ENCODE assay signal across 9 cellular contexts in genomic region chr6:2488578-2488977, GRCh38.
"Had no signal": no experiment of that assay in that cellular context is flagged by ENCODE, and none has a peak within 500 bp of the region (broad histone marks: within the 10 kb centered on the region; RNA-seq: fewer than 3 reads in every experiment).

No MANE protein-coding gene starts in this region.

- H3K4me1 ChIP-seq: HAP-1 had no signal

- H3K36me3 ChIP-seq: HAP-1 had no signal

- H3K27ac ChIP-seq: GM23248 had no signal

- H2AFZ ChIP-seq: GM23248, GM23338 had no signal

- H3K9me3 ChIP-seq: HAP-1 had no signal

- H3K4me3 ChIP-seq: GM23248, GM23338, HAP-1 had no signal

- ATAC-seq: GM23338, HCT116 had no signal

- H3K4me2 ChIP-seq: GM23338 had no signal

- H3K9ac ChIP-seq: GM23248 had no signal

- DNase-seq: GM23248, GOT3, H7, H9, HCEC 1CT, HFFc6 had no signal
